In genomic region chr14:60151715-60152114, GRCh38 we compare ENCODE assay signal across 8 cellular contexts. TPM values are rescaled to one million over a fixed set of nuclear protein-coding genes. Genes with fewer than 3 reads are reported as not detected.
DNase-seq lines count a peak whose midpoint lies in the region; ATAC-seq and TF ChIP-seq lines count a peak whose summit lies in the region.

No MANE protein-coding gene starts in this region.

- TF ChIP-seq CTCF in AG04450 (IDR thresholded peaks at IDR 0.05; ENCODE audit: low read depth, low read length) = no peak
- TF ChIP-seq CTCF in left ventricle myocardium inferior (IDR thresholded peaks at IDR 0.05; ENCODE audit: borderline replicate concordance) = no peak

- H3K27ac ChIP-seq in AG04450 (ENCODE audit: low read depth, low read length) (no peak overlapping the region), left ventricle myocardium inferior (replicated peaks) (peak overlapping the region; percentile 42)

- peaks cover 60% of the 10 kb centered on the region for H3K36me3 ChIP-seq in left ventricle myocardium inferior

- H3K27me3 ChIP-seq in AG04450 (ENCODE audit: control insufficient read depth, insufficient read depth, low read length) (no peaks in the 10 kb centered on the region), left ventricle myocardium inferior (ENCODE audit: low read depth) (no peaks in the 10 kb centered on the region)

- no peak overlapping the region for H3K4me3 Mint-ChIP-seq in activated naive CD8-positive, alpha-beta T cell treated with anti-CD3 and anti-CD28 coated beads for 36 hours

- H3K4me1 Mint-ChIP-seq in activated naive CD8-positive, alpha-beta T cell treated with anti-CD3 and anti-CD28 coated beads for 36 hours = peaks cover 37% of the 10 kb centered on the region

- H3K27me3 Mint-ChIP-seq in activated naive CD8-positive, alpha-beta T cell treated with anti-CD3 and anti-CD28 coated beads for 36 hours = no peaks in the 10 kb centered on the region

- H3K36me3 Mint-ChIP-seq in activated naive CD8-positive, alpha-beta T cell treated with anti-CD3 and anti-CD28 coated beads for 36 hours = peaks cover 62% of the 10 kb centered on the region

- intact Hi-C loops in left ventricle myocardium inferior (cut with micrococcal nuclease) = no loop called here

- H3K4me1 ChIP-seq in left ventricle myocardium inferior = peaks cover 34% of the 10 kb centered on the region

- H3K27ac Mint-ChIP-seq in activated naive CD8-positive, alpha-beta T cell treated with anti-CD3 and anti-CD28 coated beads for 36 hours = peak overlapping the region; percentile 81

- CTCF ChIA-PET in AG04450 (lab: Charles Lee) = interaction anchor here (0.6 to 1.9 kb wide), 4 partner anchors 14 to 187 kb away, joined by 3 to 8 read pairs (median 6); partner anchors contain the start of gene DHRS7

- POLR2A ChIA-PET in AG04450 (lab: Yijun Ruan, JAX) = interaction anchor here (1.0 to 1.5 kb wide), 2 partner anchors 9 to 97 kb away, joined by 4 to 5 read pairs; partner anchors contain the start of gene PPM1A

- peak; percentile 62 for DNase-seq in AG04450 (ENCODE audit: low read depth, low spot score)
- DNase-seq in HPDE6-E6E7 (ENCODE audit: extremely low spot score) = peak; percentile 87
- peak; percentile 74 to 94 for DNase-seq in SW 1271 (lab: John Stamatoyannopoulos, UW)
- DNase-seq in activated naive CD8-positive, alpha-beta T cell treated with anti-CD3 and anti-CD28 coated beads for 36 hours = peak; percentile 54
- peak; percentile 62 for DNase-seq in left ventricle myocardium inferior
- peak; percentile 46 to 51 (median 50) for DNase-seq in stimulated activated CD4-positive, alpha-beta T cell treated with anti-CD3 and anti-CD28 coated beads, Interleukin-12 subunit alpha, Interleukin-12 subunit beta, amount 100 ng/mL, for 48 hours (ENCODE audit: low read depth in 2 of 3, low spot score in 1 of 3)
- no peak for DNase-seq in NCI-H1417 treated with DMSO at 0.1 percent for 48 hours (lab: John Stamatoyannopoulos, UW)

- peak; percentile 90 for ATAC-seq in GM19351 (IDR thresholded peaks at IDR 0.05; ENCODE audit: unreplicated experiment)

- no peaks in the 10 kb centered on the region for H3K9me3 Mint-ChIP-seq in activated naive CD8-positive, alpha-beta T cell treated with anti-CD3 and anti-CD28 coated beads for 36 hours

- H3K4me3 ChIP-seq in AG04450 (ENCODE audit: low read depth, low read length) = no peak overlapping the region
- H3K4me3 ChIP-seq in left ventricle myocardium inferior = no peak overlapping the region

- no peaks in the 10 kb centered on the region for H3K9me3 ChIP-seq in AG04450 (ENCODE audit: control insufficient read depth, insufficient read depth, low read length)
- no peaks in the 10 kb centered on the region for H3K9me3 ChIP-seq in left ventricle myocardium inferior (replicated peaks)

RNA-seq across cellular contexts. Expression of gene DHRS7, which starts 13.5 kb away (rescaled TPM):
- polyA plus RNA-seq in AG04450 (2011; rRNA removed) = 51.3 and 73.1 TPM in 2 replicates
- polyA minus RNA-seq in AG04450 (2011; rRNA and poly(A)+ RNA removed) = 17.3 and 22.9 TPM in 2 replicates
- total RNA-seq in activated naive CD8-positive, alpha-beta T cell treated with anti-CD3 and anti-CD28 coated beads for 36 hours = 10 to 100 TPM; 61.1 to 63.8 TPM
- total RNA-seq in left ventricle myocardium inferior = 29.5 TPM

RNA-seq across cellular contexts. Expression of gene PCNX4, which starts 60.0 kb away (rescaled TPM):
- 67.2 and 79.9 TPM in 2 replicates for polyA plus RNA-seq in AG04450 (2011; rRNA removed)
- 82.7 and 136 TPM in 2 replicates for polyA minus RNA-seq in AG04450 (2011; rRNA and poly(A)+ RNA removed)
- total RNA-seq in activated naive CD8-positive, alpha-beta T cell treated with anti-CD3 and anti-CD28 coated beads for 36 hours = 10 to 100 TPM; 28.3 to 30.9 TPM
- total RNA-seq in left ventricle myocardium inferior = 36.8 TPM
